ENCODE assay signal across 8 cellular contexts in genomic region chr2:102753563-102754159, GRCh38. TPM values are rescaled to one million over a fixed set of nuclear protein-coding genes. Genes with fewer than 3 reads are reported as not detected.
DNase-seq lines count a peak whose midpoint lies in the region; ATAC-seq and TF ChIP-seq lines count a peak whose summit lies in the region.

No MANE protein-coding gene starts in this region.

- no peak overlapping the region for H2AFZ ChIP-seq in hepatocyte

- no peaks in the 10 kb centered on the region for H3K9me3 ChIP-seq in hepatocyte (ENCODE audit: low read depth)

- no peaks in the 10 kb centered on the region for H4K20me1 ChIP-seq in hepatocyte (ENCODE audit: insufficient read depth, poor library complexity, severe bottlenecking)

- H3K27ac Mint-ChIP-seq in activated T-cell treated with anti-CD3 and anti-CD28 coated beads, Interleukin-2, amount 50 U/mL, for 24 hours = no peak overlapping the region

- WGBS in hepatocyte (ENCODE audit: low lambda C conversion rate, missing lambda C conversion rate) = 70% methylated on average over 7 of the region's 7 CpGs

- peaks cover 3% of the 10 kb centered on the region for H3K36me3 Mint-ChIP-seq in activated T-cell treated with anti-CD3 and anti-CD28 coated beads, Interleukin-2, amount 50 U/mL, for 24 hours (ENCODE audit: low read depth)

- no peaks in the 10 kb centered on the region for H3K4me1 Mint-ChIP-seq in activated T-cell treated with anti-CD3 and anti-CD28 coated beads, Interleukin-2, amount 50 U/mL, for 24 hours (ENCODE audit: low read depth)

- H3K9me2 ChIP-seq in hepatocyte (replicated peaks; ENCODE audit: insufficient read depth) = no peaks in the 10 kb centered on the region

- no peaks in the 10 kb centered on the region for H3K27me3 ChIP-seq in hepatocyte

- H3K4me3 ChIP-seq in hepatocyte = no peak overlapping the region

- H3K4me1 ChIP-seq in hepatocyte (ENCODE audit: insufficient read depth) = no peaks in the 10 kb centered on the region

- no peaks in the 10 kb centered on the region for H3K36me3 ChIP-seq in hepatocyte (replicated peaks; ENCODE audit: insufficient read depth, low read depth)

- no peak overlapping the region for H3K4me2 ChIP-seq in hepatocyte

- no peak overlapping the region for H3K4me3 Mint-ChIP-seq in activated T-cell treated with anti-CD3 and anti-CD28 coated beads, Interleukin-2, amount 50 U/mL, for 24 hours

- no peaks in the 10 kb centered on the region for H3K9me3 Mint-ChIP-seq in activated T-cell treated with anti-CD3 and anti-CD28 coated beads, Interleukin-2, amount 50 U/mL, for 24 hours

- ATAC-seq in HG02678 (IDR thresholded peaks at IDR 0.05; ENCODE audit: unreplicated experiment) (peak; percentile 67), HG02970 (IDR thresholded peaks at IDR 0.05; ENCODE audit: low FRiP score, unreplicated experiment) (no peak)

- DNase-seq in activated T-cell treated with anti-CD3 and anti-CD28 coated beads for 24 hours (ENCODE audit: low read depth) (peak; percentile 5), NCI-H446 (lab: John Stamatoyannopoulos, UW) (peak; percentile 2 to 80), amniotic stem cell (lab: John Stamatoyannopoulos, UW) (peak; percentile 22), hepatocyte (ENCODE audit: low spot score) (peak; percentile 71)
- DNase-seq in activated T-cell treated with anti-CD3 and anti-CD28 coated beads, Interleukin-2, amount 50 U/mL, for 24 hours = no peak
- peak; percentile 35 for DNase-seq in stimulated activated CD8-positive, alpha-beta memory T cell treated with anti-CD3 and anti-CD28 coated beads, Interleukin-4, amount 100 ng/mL, for 48 hours

- no peak overlapping the region for H3K27ac ChIP-seq in hepatocyte

- H3K79me2 ChIP-seq in hepatocyte = no peaks in the 10 kb centered on the region

- TF ChIP-seq CTCF in hepatocyte (IDR thresholded peaks at IDR 0.05; ENCODE audit: poor library complexity) = peak; percentile 78

- no peaks in the 10 kb centered on the region for H3K27me3 Mint-ChIP-seq in activated T-cell treated with anti-CD3 and anti-CD28 coated beads, Interleukin-2, amount 50 U/mL, for 24 hours

RNA-seq across cellular contexts. Expression of gene TMEM182, which starts 8.2 kb away (rescaled TPM):
- total RNA-seq in hepatocyte = 2.6 and 5.1 TPM in 2 replicates
- polyA plus RNA-seq in hepatocyte = 3.3 and 3.5 TPM in 2 replicates
